In genomic region chr20:22425344-22426295, GRCh38 we compare ENCODE assay signal across 14 cellular contexts.
"Had no signal": no experiment of that assay in that cellular context is flagged by ENCODE, and none has a peak within 500 bp of the region (broad histone marks: within the 10 kb centered on the region; RNA-seq: fewer than 3 reads in every experiment).

No MANE protein-coding gene starts in this region.

- H3K4me3 ChIP-seq: adrenal gland, smooth muscle cell, tibial artery, vagina had no signal

- H3K27me3 Mint-ChIP-seq: activated naive CD4-positive, alpha-beta T cell treated with anti-CD3 and anti-CD28 coated beads, Interleukin-2, amount 10 ng/mL, durations not matched to agents 7 days and 5 days; T-helper 17 cell had no signal

- H3K27me3 ChIP-seq: adrenal gland, vagina had no signal

- H3K36me3 ChIP-seq: adrenal gland, tibial artery, vagina had no signal

- DNase-seq: activated B cell treated with CpG ODN at 0.5 μM for 24 hours; activated CD4-positive, alpha-beta T cell treated with anti-CD3 and anti-CD28 coated beads, Interleukin-2, amount 10 ng/mL, durations not matched to agents 7 days and 5 days; activated naive CD4-positive, alpha-beta T cell treated with anti-CD3 and anti-CD28 coated beads, Interleukin-2, amount 10 ng/mL, durations not matched to agents 7 days and 5 days; dermis blood vessel endothelial cell; foreskin fibroblast; islet precursor cell; retina; T-helper 17 cell; tibial artery had no signal

- H3K4me2 ChIP-seq: smooth muscle cell had no signal

- H3K27ac ChIP-seq: tibial artery, vagina had no signal

- H3K36me3 Mint-ChIP-seq: activated naive CD4-positive, alpha-beta T cell treated with anti-CD3 and anti-CD28 coated beads, Interleukin-2, amount 10 ng/mL, durations not matched to agents 7 days and 5 days; brain had no signal

- H3K9me3 Mint-ChIP-seq: activated B cell treated with CpG ODN at 0.5 μM for 24 hours; activated CD4-positive, alpha-beta T cell treated with anti-CD3 and anti-CD28 coated beads, Interleukin-2, amount 10 ng/mL, durations not matched to agents 7 days and 5 days; activated naive CD4-positive, alpha-beta T cell treated with anti-CD3 and anti-CD28 coated beads, Interleukin-2, amount 10 ng/mL, durations not matched to agents 7 days and 5 days; activated T-helper 2 cell treated with anti-CD3 and anti-CD28 coated beads, Interferon-gamma antibody, Interleukin-2, Interleukin-4, amounts not matched to agents 10 μg/mL and 5 μg/mL and 100 μg/mL, durations not matched to agents 14 hours and 24 hours and 36 hours had no signal

- ATAC-seq: T-helper 17 cell had no signal

- H3K4me1 Mint-ChIP-seq: activated B cell treated with CpG ODN at 0.5 μM for 24 hours; activated CD4-positive, alpha-beta T cell treated with anti-CD3 and anti-CD28 coated beads, Interleukin-2, amount 10 ng/mL, durations not matched to agents 7 days and 5 days; activated naive CD4-positive, alpha-beta T cell treated with anti-CD3 and anti-CD28 coated beads, Interleukin-2, amount 10 ng/mL, durations not matched to agents 7 days and 5 days; T-helper 17 cell had no signal

- H3K4me1 ChIP-seq: adrenal gland, tibial artery, vagina had no signal

- H3K27ac Mint-ChIP-seq: activated B cell treated with CpG ODN at 0.5 μM for 24 hours; activated CD4-positive, alpha-beta T cell treated with anti-CD3 and anti-CD28 coated beads, Interleukin-2, amount 10 ng/mL, durations not matched to agents 7 days and 5 days; activated naive CD4-positive, alpha-beta T cell treated with anti-CD3 and anti-CD28 coated beads, Interleukin-2, amount 10 ng/mL, durations not matched to agents 7 days and 5 days; activated T-helper 2 cell treated with anti-CD3 and anti-CD28 coated beads, Interferon-gamma antibody, Interleukin-2, Interleukin-4, amounts not matched to agents 10 μg/mL and 5 μg/mL and 100 μg/mL, durations not matched to agents 14 hours and 24 hours and 36 hours; brain; T-helper 17 cell had no signal

- H3K4me3 Mint-ChIP-seq: activated B cell treated with CpG ODN at 0.5 μM for 24 hours; activated CD4-positive, alpha-beta T cell treated with anti-CD3 and anti-CD28 coated beads, Interleukin-2, amount 10 ng/mL, durations not matched to agents 7 days and 5 days; activated naive CD4-positive, alpha-beta T cell treated with anti-CD3 and anti-CD28 coated beads, Interleukin-2, amount 10 ng/mL, durations not matched to agents 7 days and 5 days; brain; T-helper 17 cell had no signal
